14 cellular contexts compared by ENCODE assay signal in the genomic region with DNA sequence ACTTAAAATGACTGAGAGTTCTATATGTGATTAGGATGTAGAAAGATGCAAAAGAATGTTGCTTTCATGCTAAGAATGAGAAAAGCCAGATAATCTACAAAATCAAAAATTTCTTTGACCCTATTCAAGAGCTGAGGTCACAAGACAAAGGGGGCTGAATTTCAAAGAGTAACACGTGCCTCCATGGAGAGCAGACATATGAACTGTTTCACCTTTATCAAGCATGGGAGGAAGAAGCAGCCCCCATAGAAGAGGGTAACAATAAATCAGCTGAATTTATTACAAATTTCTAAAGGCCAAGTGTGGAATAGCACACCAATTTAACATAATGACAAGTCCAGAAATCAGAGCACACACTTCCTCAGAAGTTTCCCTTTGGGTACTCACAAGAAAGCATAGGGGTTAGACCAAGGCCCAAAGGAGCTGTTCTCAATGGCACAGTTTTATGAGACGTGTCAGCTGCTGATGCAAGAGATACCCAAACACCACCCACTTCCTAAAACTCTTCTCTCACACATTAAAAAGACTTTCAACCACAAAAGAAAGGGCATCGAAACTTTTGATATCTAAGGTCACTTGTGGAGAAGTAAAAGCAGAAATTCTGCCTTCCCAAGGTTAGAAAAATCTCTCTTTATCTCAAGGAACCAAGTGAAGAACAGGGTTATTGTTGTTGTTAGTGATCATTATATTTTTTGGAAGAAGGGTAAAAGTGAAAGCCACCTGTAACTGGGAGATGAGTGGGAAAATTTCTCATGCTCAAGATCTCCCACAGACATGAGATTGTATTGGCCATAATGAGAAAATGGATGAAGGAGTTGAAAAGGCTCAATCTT.
A peak's percentile ranks its signal among the peaks of the same experiment; 100 is the strongest.
DNase-seq lines count a peak whose midpoint lies in the region; ATAC-seq and TF ChIP-seq lines count a peak whose summit lies in the region.
"Had no signal": no experiment of that assay in that cellular context is flagged by ENCODE, and none has a peak within 500 bp of the region (broad histone marks: within the 10 kb centered on the region; RNA-seq: fewer than 3 reads in every experiment).

No MANE protein-coding gene starts in this region.

- H3K27me3 Mint-ChIP-seq in activated T-helper 17 cell treated with anti-CD3 and anti-CD28 coated beads, Interleukin-2, amount 50 U/mL, for 72 hours: no peaks in the 10 kb centered on the region
- H3K27me3 Mint-ChIP-seq in CD14-positive monocyte (ENCODE audit: low read depth in 3 of 3): no peaks in the 10 kb centered on the region
- H3K27me3 Mint-ChIP-seq: naive B cell had no signal

- H3K4me3 Mint-ChIP-seq in activated T-helper 17 cell treated with anti-CD3 and anti-CD28 coated beads, Interleukin-2, amount 50 U/mL, for 72 hours: no peak overlapping the region
- no peak overlapping the region for H3K4me3 Mint-ChIP-seq in CD14-positive monocyte
- H3K4me3 Mint-ChIP-seq: naive B cell had no signal

- DNase-seq in activated CD4-positive, alpha-beta T cell treated with anti-CD3 and anti-CD28 coated beads, Interleukin-2, amount 50 U/mL, for 1 hour: no peak
- DNase-seq in NCI-H774 (lab: John Stamatoyannopoulos, UW): no peak
- no peak for DNase-seq in CD14-positive monocyte (ENCODE audit: low spot score)
- DNase-seq: activated CD8-positive, alpha-beta memory T cell treated with anti-CD3 and anti-CD28 coated beads, Interleukin-2, amount 50 U/mL, for 48 hours; effector memory CD4-positive, alpha-beta T cell; naive B cell; tibial artery had no signal

- H3K4me1 ChIP-seq in KMS-11 (ENCODE audit: low read depth, poor library complexity, severe bottlenecking): peaks cover 15% of the 10 kb centered on the region
- H3K4me1 ChIP-seq: tibial artery had no signal

- intact Hi-C loops in CD14-positive monocyte (cut with micrococcal nuclease): no loop called here

- H2AFZ ChIP-seq in KMS-11 (ENCODE audit: low read depth): no peak overlapping the region

- no peak overlapping the region for H3K9ac ChIP-seq in KMS-11

- no peaks in the 10 kb centered on the region for H3K27me3 ChIP-seq in KMS-11 (ENCODE audit: insufficient read depth, low read depth)
- H3K27me3 ChIP-seq: tibial artery had no signal

- H3K36me3 Mint-ChIP-seq in activated T-helper 17 cell treated with anti-CD3 and anti-CD28 coated beads, Interleukin-2, amount 50 U/mL, for 72 hours (ENCODE audit: low read depth): no peaks in the 10 kb centered on the region
- no peaks in the 10 kb centered on the region for H3K36me3 Mint-ChIP-seq in CD14-positive monocyte
- H3K36me3 Mint-ChIP-seq: naive B cell had no signal

- H3K36me3 ChIP-seq in KMS-11 (ENCODE audit: insufficient read depth): no peaks in the 10 kb centered on the region
- H3K36me3 ChIP-seq: tibial artery had no signal

- H3K4me2 ChIP-seq in KMS-11: peak overlapping the region; percentile 34; the same call in 1 of the 2 replicates

- TF ChIP-seq CTCF in KMS-11 (conservative IDR thresholded peaks at IDR 0.05; ENCODE audit: low read depth, low read length) (no peak), CD14-positive monocyte (IDR thresholded peaks at IDR 0.05) (no peak)

- no peaks in the 10 kb centered on the region for H3K79me2 ChIP-seq in KMS-11 (ENCODE audit: insufficient read depth, low read depth)

- peaks cover 9% of the 10 kb centered on the region for H3K9me3 Mint-ChIP-seq in activated T-helper 17 cell treated with anti-CD3 and anti-CD28 coated beads, Interleukin-2, amount 50 U/mL, for 72 hours
- H3K9me3 Mint-ChIP-seq in CD14-positive monocyte: peaks cover 0 to 12% (median 2%) of the 10 kb centered on the region in 7 donors

- no peak overlapping the region for H3K27ac ChIP-seq in KMS-11
- H3K27ac ChIP-seq: tibial artery had no signal

- ATAC-seq in GM18498 (IDR thresholded peaks at IDR 0.05; ENCODE audit: unreplicated experiment) (peak; percentile 95), GM19463 (IDR thresholded peaks at IDR 0.05; ENCODE audit: unreplicated experiment) (peak; percentile 94), HG02943 (IDR thresholded peaks at IDR 0.05; ENCODE audit: low read depth, unreplicated experiment) (peak; percentile 83)
- ATAC-seq in activated T-helper 17 cell treated with anti-CD3 and anti-CD28 coated beads, Interleukin-2, amount 50 U/mL, for 72 hours (replicated peaks): no peak
- ATAC-seq: Right ventricle myocardium inferior, sciatic nerve had no signal

- H3K4me1 Mint-ChIP-seq in activated T-helper 17 cell treated with anti-CD3 and anti-CD28 coated beads, Interleukin-2, amount 50 U/mL, for 72 hours: no peaks in the 10 kb centered on the region
- H3K4me1 Mint-ChIP-seq in CD14-positive monocyte: no peaks in the 10 kb centered on the region
- H3K4me1 Mint-ChIP-seq: naive B cell had no signal

- H3K27ac Mint-ChIP-seq in activated T-helper 17 cell treated with anti-CD3 and anti-CD28 coated beads, Interleukin-2, amount 50 U/mL, for 72 hours: no peak overlapping the region
- H3K27ac Mint-ChIP-seq in CD14-positive monocyte: no peak overlapping the region
- H3K27ac Mint-ChIP-seq: naive B cell had no signal

- H3K4me3 ChIP-seq in KMS-11 (IDR thresholded peaks at IDR 0.05; ENCODE audit: insufficient read depth, low read depth, low read length): no peak overlapping the region
- H3K4me3 ChIP-seq: tibial artery had no signal

- no peaks in the 10 kb centered on the region for H4K20me1 ChIP-seq in KMS-11 (ENCODE audit: insufficient read depth)
